In the genomic region with DNA sequence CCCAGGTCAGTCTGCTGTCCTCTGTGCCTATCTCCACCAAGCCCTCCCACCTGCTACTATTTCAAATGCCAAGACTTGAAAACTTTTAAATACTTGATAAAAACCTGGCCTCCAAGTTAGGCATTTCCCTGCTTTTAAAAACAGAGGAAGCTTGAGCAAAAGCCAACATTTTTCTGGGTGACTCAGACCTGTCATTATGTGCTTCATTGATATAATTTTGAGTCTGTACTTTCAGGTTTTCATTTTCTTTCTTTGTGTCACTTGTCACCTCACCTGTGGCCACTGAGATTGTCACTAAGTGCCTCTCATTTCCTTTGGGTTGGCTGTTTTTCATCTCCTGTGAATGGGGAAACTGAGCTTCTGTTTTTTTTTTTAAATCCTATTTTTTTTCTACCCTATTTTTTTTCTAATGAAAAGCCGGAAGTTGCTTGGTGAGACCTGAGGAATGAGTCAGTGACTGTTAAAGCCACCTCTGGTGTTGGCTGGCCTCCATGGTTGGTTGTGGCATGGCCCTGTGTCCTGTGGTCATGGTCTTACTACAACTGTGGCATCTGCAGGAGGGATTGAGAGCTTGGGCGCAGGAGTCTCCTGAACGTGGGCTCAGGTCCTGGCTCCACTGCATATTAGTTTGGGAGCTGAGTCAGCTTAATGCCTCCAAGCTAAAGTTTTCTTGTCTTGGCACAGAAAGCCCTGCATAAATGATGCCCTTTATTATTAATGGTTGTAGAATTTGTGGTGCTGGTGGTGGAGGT, we compare ENCODE assay signal across 8 cellular contexts. TPM values are rescaled to one million over a fixed set of nuclear protein-coding genes. Genes with fewer than 3 reads are reported as not detected.
DNase-seq lines count a peak whose midpoint lies in the region; ATAC-seq and TF ChIP-seq lines count a peak whose summit lies in the region.

No MANE protein-coding gene starts in this region.

- H3K79me1 ChIP-seq in mesendoderm (ENCODE audit: low read length): peaks cover 1% of the 10 kb centered on the region

- H3K27ac ChIP-seq in hepatocyte (peak overlapping the region; percentile 33), mesendoderm (ENCODE audit: low read depth, low read length) (no peak overlapping the region)

- peaks cover 2% of the 10 kb centered on the region for H3K36me3 Mint-ChIP-seq in activated CD8-positive, alpha-beta T cell treated with anti-CD3 and anti-CD28 coated beads for 36 hours (ENCODE audit: low read depth)

- H3K4me1 ChIP-seq in hepatocyte (ENCODE audit: insufficient read depth) (peaks cover 34% of the 10 kb centered on the region), mesendoderm (ENCODE audit: control insufficient read depth, low read depth, low read length) (peaks cover 11% of the 10 kb centered on the region)

- intact Hi-C loops in activated CD8-positive, alpha-beta T cell treated with anti-CD3 and anti-CD28 coated beads for 36 hours (cut with micrococcal nuclease): no loop called here

- no peak overlapping the region for H3K4ac ChIP-seq in mesendoderm (ENCODE audit: low read depth, low read length)

- no peak overlapping the region for H2BK120ac ChIP-seq in mesendoderm (ENCODE audit: low read depth, low read length)

- H3K4me2 ChIP-seq in hepatocyte (no peak overlapping the region), mesendoderm (ENCODE audit: low read length) (no peak overlapping the region)

- peak overlapping the region; percentile 69 for H3K27ac Mint-ChIP-seq in activated CD8-positive, alpha-beta T cell treated with anti-CD3 and anti-CD28 coated beads for 36 hours

- no peak overlapping the region for H3K4me3 Mint-ChIP-seq in activated CD8-positive, alpha-beta T cell treated with anti-CD3 and anti-CD28 coated beads for 36 hours

- peaks cover 87% of the 10 kb centered on the region for H3K4me1 Mint-ChIP-seq in activated CD8-positive, alpha-beta T cell treated with anti-CD3 and anti-CD28 coated beads for 36 hours (ENCODE audit: low read depth)

- no peak overlapping the region for H2AFZ ChIP-seq in hepatocyte

- no peak overlapping the region for H3K56ac ChIP-seq in mesendoderm (ENCODE audit: low read length)

- peaks cover 51% of the 10 kb centered on the region for H3K79me2 ChIP-seq in hepatocyte
- H3K79me2 ChIP-seq in mesendoderm (ENCODE audit: control insufficient read depth, insufficient read depth, low read length): no peaks in the 10 kb centered on the region

- no peak overlapping the region for H3K18ac ChIP-seq in mesendoderm (ENCODE audit: low read length)

- H3K9ac ChIP-seq in mesendoderm (ENCODE audit: low read length): no peak overlapping the region

- H3K23ac ChIP-seq in mesendoderm (ENCODE audit: low read length): no peak overlapping the region

- TF ChIP-seq CTCF in activated CD8-positive, alpha-beta T cell treated with anti-CD3 and anti-CD28 coated beads for 36 hours (IDR thresholded peaks at IDR 0.05): no peak
- no peak for TF ChIP-seq CTCF in hepatocyte (IDR thresholded peaks at IDR 0.05; ENCODE audit: poor library complexity)

- H3K27me3 Mint-ChIP-seq in activated CD8-positive, alpha-beta T cell treated with anti-CD3 and anti-CD28 coated beads for 36 hours: no peaks in the 10 kb centered on the region

- H3K4me3 ChIP-seq in hepatocyte: no peak overlapping the region
- no peak overlapping the region for H3K4me3 ChIP-seq in mesendoderm (ENCODE audit: low read length)

- no peak overlapping the region for H2BK15ac ChIP-seq in mesendoderm (replicated peaks; ENCODE audit: low read depth)

- WGBS in hepatocyte (ENCODE audit: low lambda C conversion rate, missing lambda C conversion rate): 89% methylated on average over 3 of the region's 3 CpGs
- WGBS in mesendoderm (ENCODE audit: extremely low coverage, insufficient coverage, low lambda C conversion rate): no CpG with 5 or more reads among the region's 3 CpGs

- no peaks in the 10 kb centered on the region for H3K9me2 ChIP-seq in hepatocyte (replicated peaks; ENCODE audit: insufficient read depth)

- POLR2A ChIA-PET in activated CD8-positive, alpha-beta T cell treated with anti-CD3 and anti-CD28 coated beads for 36 hours (lab: Charles Lee): interaction anchor here (0.5 to 1.5 kb wide), 7 partner anchors 18 to 168 kb away, joined by 3 to 7 read pairs (median 3); partner anchors contain the start of gene ARHGAP26

- DNase-seq in CD1c-positive myeloid dendritic cell (ENCODE audit: extremely low spot score): peak; percentile 85
- DNase-seq in activated CD8-positive, alpha-beta T cell treated with anti-CD3 and anti-CD28 coated beads for 36 hours: peak; percentile 68
- no peak for DNase-seq in hepatocyte (ENCODE audit: low spot score)
- DNase-seq in G401 (ENCODE audit: low spot score): no peak
- no peak for DNase-seq in GM19238 (ENCODE audit: insufficient read length, low spot score)
- no peak for DNase-seq in NCI-H82 (lab: John Stamatoyannopoulos, UW)
- DNase-seq in mesendoderm: no peak

- CTCF ChIA-PET in activated CD8-positive, alpha-beta T cell treated with anti-CD3 and anti-CD28 coated beads for 36 hours (lab: Charles Lee): interaction anchor here (0.8 to 1.9 kb wide), 9 partner anchors 17 to 109 kb away, joined by 3 to 6 read pairs (median 3); partner anchors contain the start of gene ARHGAP26

- in situ Hi-C loops in G401 (cut with HindIII; ENCODE audit: low sequenced_read_pairs): no loop called here

- H3K27me3 ChIP-seq in hepatocyte: no peaks in the 10 kb centered on the region
- no peaks in the 10 kb centered on the region for H3K27me3 ChIP-seq in mesendoderm (ENCODE audit: insufficient read depth, low read length, poor library complexity)

- no peaks in the 10 kb centered on the region for H3K9me3 Mint-ChIP-seq in activated CD8-positive, alpha-beta T cell treated with anti-CD3 and anti-CD28 coated beads for 36 hours

- H2BK5ac ChIP-seq in mesendoderm (ENCODE audit: low read length): no peak overlapping the region

- ATAC-seq in HG02610 (IDR thresholded peaks at IDR 0.05; ENCODE audit: unreplicated experiment): peak; percentile 41
- ATAC-seq in activated CD8-positive, alpha-beta T cell treated with anti-CD3 and anti-CD28 coated beads for 36 hours: peak; percentile 66

- no peaks in the 10 kb centered on the region for H4K20me1 ChIP-seq in hepatocyte (ENCODE audit: insufficient read depth, poor library complexity, severe bottlenecking)

- no peak overlapping the region for H4K5ac ChIP-seq in mesendoderm (ENCODE audit: low read length)

- no peaks in the 10 kb centered on the region for H3K9me3 ChIP-seq in hepatocyte (ENCODE audit: low read depth)

- H3K36me3 ChIP-seq in hepatocyte (replicated peaks; ENCODE audit: insufficient read depth, low read depth) (no peaks in the 10 kb centered on the region), mesendoderm (ENCODE audit: control insufficient read depth, insufficient read depth, low read length) (no peaks in the 10 kb centered on the region)

- no peak overlapping the region for H4K8ac ChIP-seq in mesendoderm (ENCODE audit: low read depth, low read length)

- H2AK5ac ChIP-seq in mesendoderm (ENCODE audit: low read length): no peak overlapping the region

RNA-seq across cellular contexts. Expression of gene ARHGAP26, which starts 56.7 kb away (rescaled TPM):
- 10 to 100 TPM; 12.7 to 18.0 TPM for total RNA-seq in activated CD8-positive, alpha-beta T cell treated with anti-CD3 and anti-CD28 coated beads for 36 hours
- 16.5 and 20.0 TPM in 2 replicates for total RNA-seq in hepatocyte
- polyA plus RNA-seq in hepatocyte: 11.7 and 19.8 TPM in 2 replicates
- not detected in 2 replicates for total RNA-seq in G401 (2014; rRNA removed; shearing (Covaris generic))
- polyA plus RNA-seq in mesendoderm (2013, experiment 1 of 2): 12.0 TPM
- polyA plus RNA-seq in mesendoderm (2013, experiment 2 of 2): 11.8 TPM

Comparison
In these comparisons a context has a peak if more than half of its experiments do, and no peak if none do; other contexts are left out.
1. DNase-seq: peak in CD1c-positive myeloid dendritic cell (single experiment) and activated CD8-positive, alpha-beta T cell treated with anti-CD3 and anti-CD28 coated beads for 36 hours (single experiment); none in hepatocyte (single experiment), G401 (single experiment), GM19238 (single experiment), NCI-H82 (single experiment) and mesendoderm (single experiment).
2. RNA of gene ARHGAP26, which starts 56.7 kb away (total RNA-seq): 12.7 to 18.0 TPM in activated CD8-positive, alpha-beta T cell treated with anti-CD3 and anti-CD28 coated beads for 36 hours and 16.5 to 20.0 TPM in hepatocyte; not detected in G401; every median in the first group is over 10 times any median in the second.